17 cellular contexts compared by ENCODE assay signal in the genomic region with DNA sequence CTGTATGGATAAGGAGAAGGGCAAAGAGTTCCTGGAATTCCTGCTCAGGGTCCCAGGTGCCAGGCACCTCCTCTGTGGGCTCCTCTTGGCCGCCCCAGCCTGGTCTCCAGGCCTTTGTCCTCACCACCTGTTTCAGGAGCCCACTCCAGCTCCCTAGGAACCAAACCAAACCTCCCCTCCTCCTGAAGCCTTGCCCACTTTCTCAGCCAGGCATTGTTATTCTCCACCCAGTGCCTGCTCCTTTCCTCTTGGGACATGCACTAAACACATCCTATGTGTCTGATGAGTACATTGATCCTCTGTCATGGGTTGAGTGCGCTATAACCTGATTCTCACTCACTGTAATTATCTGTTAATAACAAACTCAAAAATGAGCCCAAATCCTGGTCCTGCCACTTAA.
"Had no signal": no experiment of that assay in that cellular context is flagged by ENCODE, and none has a peak within 500 bp of the region (broad histone marks: within the 10 kb centered on the region; RNA-seq: fewer than 3 reads in every experiment).

No MANE protein-coding gene starts in this region.

- H3K27ac ChIP-seq: adrenal gland, lower lobe of right lung, thyroid gland had no signal

- H3K27me3 ChIP-seq: adrenal gland, ascending aorta, thyroid gland had no signal

- DNase-seq: activated T-cell treated with anti-CD3 and anti-CD28 coated beads, Interleukin-2, amount 50 U/mL, for 1 hour; adrenal gland; cerebellar nuclear complex; cortex of kidney; endodermal cell; left colon; lower lobe of right lung; naive B cell; occipital lobe; stimulated activated CD4-positive, alpha-beta T cell treated with anti-CD3 and anti-CD28 coated beads, Interleukin-12 subunit alpha, Interleukin-12 subunit beta, amount 100 ng/mL, for 4 hours; substantia nigra; T1000; thyroid gland had no signal

- H3K4me1 ChIP-seq: lower lobe of right lung had no signal

- FAIRE-seq: keratinocyte had no signal

- ATAC-seq: activated naive CD4-positive, alpha-beta T cell treated with anti-CD3 and anti-CD28 coated beads, Interleukin-2, amount 50 U/mL, for 72 hours; left colon; lower lobe of right lung; WTC11 had no signal

- H3K36me3 ChIP-seq: adrenal gland, ascending aorta, lower lobe of right lung, thyroid gland had no signal

- H3K4me3 ChIP-seq: adrenal gland, ascending aorta, lower lobe of right lung, thyroid gland had no signal

- H3K9me3 ChIP-seq: adrenal gland, ascending aorta, lower lobe of right lung, thyroid gland had no signal
